Comparison of ENCODE assay signal across 9 cellular contexts in the genomic region with DNA sequence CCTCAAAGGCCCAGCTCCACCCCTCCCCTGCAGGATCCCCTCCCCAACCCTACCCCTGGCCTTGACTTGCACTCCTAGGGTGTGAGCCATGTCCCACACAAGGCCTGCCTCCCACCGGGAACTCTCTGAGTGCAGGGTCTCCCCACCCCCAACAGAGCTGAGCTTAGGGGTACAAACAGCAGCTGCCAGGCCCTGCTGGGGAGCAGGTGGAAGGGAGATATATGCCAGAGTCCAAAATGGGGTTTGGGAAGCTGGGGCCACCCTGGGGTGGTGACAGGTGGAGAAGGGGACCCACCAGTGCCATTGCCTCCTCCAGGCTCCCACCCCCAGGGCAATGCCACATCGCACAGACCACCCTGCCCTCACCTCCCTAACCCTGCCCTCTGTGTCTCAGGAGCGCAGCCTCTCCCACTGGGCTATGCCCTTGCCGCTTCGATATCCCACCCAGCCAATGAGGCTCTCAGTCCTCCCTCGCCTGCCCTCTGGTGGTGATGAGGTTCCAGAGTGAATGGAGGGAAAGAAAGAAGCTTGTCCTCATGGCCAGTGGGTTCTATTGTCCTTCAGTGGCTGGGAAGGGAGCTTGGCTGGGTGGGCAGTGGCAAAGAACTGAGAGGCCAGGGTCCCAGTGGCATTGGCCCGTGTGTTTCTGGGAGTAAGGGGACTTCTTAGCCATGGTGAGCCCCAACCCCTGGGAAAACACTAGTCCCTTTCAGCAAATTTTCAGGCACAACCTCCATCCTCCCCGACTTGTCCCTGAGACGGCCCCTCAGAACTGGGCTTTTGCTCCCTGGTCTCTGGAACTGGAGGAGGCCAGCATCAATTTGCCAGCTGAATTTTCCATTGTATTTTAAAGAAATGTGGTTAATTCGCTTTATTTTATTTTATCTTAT. TPM values are rescaled to one million over a fixed set of nuclear protein-coding genes. Genes with fewer than 3 reads are reported as not detected.
A peak's percentile ranks its signal among the peaks of the same experiment; 100 is the strongest.
DNase-seq lines count a peak whose midpoint lies in the region; ATAC-seq and TF ChIP-seq lines count a peak whose summit lies in the region.
"Had no signal": no experiment of that assay in that cellular context is flagged by ENCODE, and none has a peak within 500 bp of the region (broad histone marks: within the 10 kb centered on the region; RNA-seq: fewer than 3 reads in every experiment).

No MANE protein-coding gene starts in this region.

- no peak overlapping the region for H3K9ac ChIP-seq in skeletal muscle tissue (ENCODE audit: low read depth in 1 of 3, low read length in 3 of 3)

- no peaks in the 10 kb centered on the region for H3K9me3 Mint-ChIP-seq in stimulated activated memory B cell treated with anti-CD40 and anti-IgM and Interleukin-4, amounts not matched to agents 10 μg/mL and 1 μg/mL and 100 μg/mL, for 72 hours

- in situ Hi-C loops in ACHN (cut with HindIII; ENCODE audit: low pct_ligation_motif_present, low pct_unique_long_range_greater_than_20kb, low sequenced_read_pairs): no loop called here

- peak; percentile 43 for DNase-seq in ACHN
- DNase-seq in NCI-H2171 treated with DMSO at 0.1 percent for 48 hours (lab: John Stamatoyannopoulos, UW): peak; percentile 63
- peak; percentile 50 for DNase-seq in activated T-cell treated with anti-CD3 and anti-CD28 coated beads, Interleukin-2, amount 50 U/mL, for 1 hour
- DNase-seq in heart left ventricle: peak in 4 of 5 donors; percentile 57 to 64 (median 59)

- H3K9me3 ChIP-seq in heart left ventricle: no peaks in the 10 kb centered on the region
- H3K9me3 ChIP-seq in skeletal muscle tissue (ENCODE audit: control insufficient read depth in 3 of 3, low read length in 3 of 3): no peaks in the 10 kb centered on the region

- 72 to 78% (median 75%) methylated on average over 9 to 10 of the region's 10 CpGs for WGBS in heart left ventricle, 4 donors

- peaks cover 32% of the 10 kb centered on the region for H3K4me1 Mint-ChIP-seq in stimulated activated memory B cell treated with anti-CD40 and anti-IgM and Interleukin-4, amounts not matched to agents 10 μg/mL and 1 μg/mL and 100 μg/mL, for 72 hours

- H3K27ac ChIP-seq in heart left ventricle (peak overlapping the region in 9 of 12 donors; percentile 19 to 90 (median 81)), skeletal muscle tissue (ENCODE audit: low read depth, low read length) (peak overlapping the region; percentile 77)
- H3K27ac ChIP-seq: epithelial cell of prostate had no signal

- H3K4me1 ChIP-seq in heart left ventricle: peaks cover 9 to 49% (median 46%) of the 10 kb centered on the region in 12 donors
- H3K4me1 ChIP-seq in skeletal muscle tissue (ENCODE audit: control insufficient read depth in 3 of 3, insufficient read depth in 3 of 3, low read length in 3 of 3): peaks cover 34 to 41% (median 40%) of the 10 kb centered on the region in 3 donors

- H3K27me3 ChIP-seq in heart left ventricle: no peaks in the 10 kb centered on the region
- peaks cover 0 to 6% (median 0%) of the 10 kb centered on the region in 3 donors for H3K27me3 ChIP-seq in skeletal muscle tissue (ENCODE audit: control insufficient read depth in 3 of 3, insufficient read depth in 3 of 3, low read length in 3 of 3)

- no peak overlapping the region for H3K27ac Mint-ChIP-seq in stimulated activated memory B cell treated with anti-CD40 and anti-IgM and Interleukin-4, amounts not matched to agents 10 μg/mL and 1 μg/mL and 100 μg/mL, for 72 hours

- TF ChIP-seq CTCF in GM12874 (IDR thresholded peaks at IDR 0.05; ENCODE audit: insufficient read depth, low read depth, low read length): peak; percentile 65
- peak; percentile 38 to 74 (median 61) for TF ChIP-seq CTCF in heart left ventricle (IDR thresholded peaks at IDR 0.05)

- ATAC-seq in heart left ventricle (peak in 2 of 4 donors; percentile 14 to 21), HG03196 (IDR thresholded peaks at IDR 0.05; ENCODE audit: unreplicated experiment) (no peak)
- ATAC-seq in stimulated activated memory B cell treated with anti-CD40 and anti-IgM and Interleukin-4, amounts not matched to agents 10 μg/mL and 1 μg/mL and 100 μg/mL, for 72 hours: no peak

- no peak overlapping the region for H3K4me3 ChIP-seq in heart left ventricle
- no peak overlapping the region for H3K4me3 ChIP-seq in skeletal muscle tissue (ENCODE audit: low read length in 3 of 3)

- intact Hi-C loops in heart left ventricle (cut with DNase I): loop anchor here (1.0 to 10.0 kb wide), 7 partner anchors 192 to 348 kb away; no protein-coding TSS in a partner anchor

- TF ChIP-seq POLR2A in heart left ventricle (IDR thresholded peaks at IDR 0.05): no peak

- H3K27me3 Mint-ChIP-seq in stimulated activated memory B cell treated with anti-CD40 and anti-IgM and Interleukin-4, amounts not matched to agents 10 μg/mL and 1 μg/mL and 100 μg/mL, for 72 hours: peaks cover 26% of the 10 kb centered on the region

- no peaks in the 10 kb centered on the region for H3K36me3 Mint-ChIP-seq in stimulated activated memory B cell treated with anti-CD40 and anti-IgM and Interleukin-4, amounts not matched to agents 10 μg/mL and 1 μg/mL and 100 μg/mL, for 72 hours

- H3K36me3 ChIP-seq in heart left ventricle (no peaks in the 10 kb centered on the region), skeletal muscle tissue (ENCODE audit: control insufficient read depth in 3 of 3, insufficient read depth in 3 of 3, low read length in 3 of 3) (no peaks in the 10 kb centered on the region)

- no peak overlapping the region for H3K4me3 Mint-ChIP-seq in stimulated activated memory B cell treated with anti-CD40 and anti-IgM and Interleukin-4, amounts not matched to agents 10 μg/mL and 1 μg/mL and 100 μg/mL, for 72 hours

RNA-seq across cellular contexts. Expression of a gene that starts 46.8 kb away (rescaled TPM):
- total RNA-seq in heart left ventricle: 1 to 10 TPM in 5 of 9 donors, under 1 TPM in 4; 0.09 to 3.4 (median 1.6) TPM
- polyA plus RNA-seq in heart left ventricle: under 1 TPM; 0.07 to 0.46 TPM
- 0.52 TPM for total RNA-seq in skeletal muscle tissue
